Comparison of ENCODE assay signal across 26 cellular contexts in genomic region chr6:17665132-17665531, GRCh38. TPM values are rescaled to one million over a fixed set of nuclear protein-coding genes. Genes with fewer than 3 reads are reported as not detected.
DNase-seq lines count a peak whose midpoint lies in the region; ATAC-seq and TF ChIP-seq lines count a peak whose summit lies in the region.
"Had no signal": no experiment of that assay in that cellular context is flagged by ENCODE, and none has a peak within 500 bp of the region (broad histone marks: within the 10 kb centered on the region; RNA-seq: fewer than 3 reads in every experiment).

No MANE protein-coding gene starts in this region.

- peaks cover 89% of the 10 kb centered on the region for H3K36me3 Mint-ChIP-seq in CD4-positive, alpha-beta T cell (ENCODE audit: low read depth)
- H3K36me3 Mint-ChIP-seq in T-helper 17 cell (ENCODE audit: low read depth) (peaks cover 6% of the 10 kb centered on the region), immature natural killer cell (peaks cover 26 to 45% (median 26%) of the 10 kb centered on the region in 3 donors), chondrocyte (ENCODE audit: low read depth) (peaks cover 32% of the 10 kb centered on the region)

- peaks cover 32% of the 10 kb centered on the region for H3K4me1 Mint-ChIP-seq in CD4-positive, alpha-beta T cell (ENCODE audit: low read depth)
- H3K4me1 Mint-ChIP-seq in T-helper 17 cell (peaks cover 21% of the 10 kb centered on the region), immature natural killer cell (peaks cover 39 to 59% of the 10 kb centered on the region in 2 donors), chondrocyte (ENCODE audit: low read depth) (no peaks in the 10 kb centered on the region)
- H3K4me1 Mint-ChIP-seq: GM23338 had no signal

- no peaks in the 10 kb centered on the region for H3K9me3 ChIP-seq in CD4-positive, alpha-beta T cell (ENCODE audit: control insufficient read depth, low read length)
- H3K9me3 ChIP-seq in T-helper 17 cell (ENCODE audit: control insufficient read depth, low read length, poor library complexity, severe bottlenecking), result no peaks in the 10 kb centered on the region
- H3K9me3 ChIP-seq: colonic mucosa, mucosa of descending colon, pancreas, SK-N-SH, suprapubic skin, upper lobe of left lung had no signal

- H3K27me3 ChIP-seq in CD4-positive, alpha-beta T cell (ENCODE audit: control insufficient read depth, insufficient read depth, low read length), result no peaks in the 10 kb centered on the region
- H3K27me3 ChIP-seq: colonic mucosa, pancreas, suprapubic skin, upper lobe of left lung had no signal

- peak overlapping the region; percentile 7 for H3K4me3 Mint-ChIP-seq in CD4-positive, alpha-beta T cell
- no peak overlapping the region for H3K4me3 Mint-ChIP-seq in T-helper 17 cell
- peak overlapping the region; percentile 58 to 80 (median 79) for H3K4me3 Mint-ChIP-seq in immature natural killer cell
- no peak overlapping the region for H3K4me3 Mint-ChIP-seq in chondrocyte (ENCODE audit: unreplicated experiment)
- H3K4me3 Mint-ChIP-seq: GM23338 had no signal

- CTCF ChIA-PET in CD4-positive, alpha-beta T cell (lab: Charles Lee), result no interaction called here

- peak; percentile 15 for DNase-seq in NCI-H82 (lab: John Stamatoyannopoulos, UW)
- no peak for DNase-seq in NCI-H82 treated with DMSO at 0.1 percent for 48 hours (lab: John Stamatoyannopoulos, UW; ENCODE audit: unreplicated experiment)
- DNase-seq in CD4-positive, alpha-beta T cell, result no peak
- DNase-seq in T-helper 17 cell, result no peak
- no peak for DNase-seq in immature natural killer cell
- DNase-seq in stimulated activated CD4-positive, alpha-beta T cell treated with anti-CD3 and anti-CD28 coated beads, Interleukin-4, amount 100 ng/mL, for 1 hour, result no peak
- no peak for DNase-seq in chondrocyte (ENCODE audit: low spot score)
- DNase-seq in nucleus accumbens (lab: John Stamatoyannopoulos, UW), result no peak
- DNase-seq: activated CD4-positive, CD25-positive, alpha-beta regulatory T cell treated with anti-CD3 and anti-CD28 coated beads, Interleukin-2, amount 50 U/mL, for 72 hours; activated T-cell treated with anti-CD3 and anti-CD28 coated beads, Interleukin-2, amount 50 U/mL, for 4 hours; colonic mucosa; effector CD8-positive, alpha-beta T cell; left colon; mucosa of descending colon; NCI-H2107; NCI-H446 treated with DMSO at 0.1 percent for 48 hours; NK-92 treated with Interleukin-12 subunit alpha and Interleukin-12 subunit beta, amount 100 ng/mL, for 24 hours; pancreas; PC-3; retina; SK-N-SH; stimulated activated naive CD4-positive, alpha-beta T cell; upper lobe of left lung had no signal

- POLR2A ChIA-PET in CD4-positive, alpha-beta T cell (lab: Charles Lee), result interaction anchor here (0.7 kb wide), 1 partner anchor 42 kb away, joined by 3 read pairs; the partner anchor contains the start of gene NUP153

- ATAC-seq in CD4-positive, alpha-beta T cell (ENCODE audit: poor library complexity), result no peak
- peak; percentile 49 for ATAC-seq in T-helper 17 cell
- ATAC-seq: GM23338, left colon, mucosa of descending colon, pancreas, PC-3 had no signal

- no peaks in the 10 kb centered on the region for H3K27me3 Mint-ChIP-seq in CD4-positive, alpha-beta T cell
- H3K27me3 Mint-ChIP-seq in T-helper 17 cell (no peaks in the 10 kb centered on the region), immature natural killer cell (ENCODE audit: low read depth in 3 of 3) (peaks cover 6 to 7% (median 7%) of the 10 kb centered on the region in 3 donors), chondrocyte (ENCODE audit: low read depth) (no peaks in the 10 kb centered on the region)

- no peak overlapping the region for H3K27ac ChIP-seq in CD4-positive, alpha-beta T cell (ENCODE audit: low read depth, low read length)
- H3K27ac ChIP-seq: C4-2B, colonic mucosa, pancreas, suprapubic skin, upper lobe of left lung had no signal

- no peaks in the 10 kb centered on the region for H3K9me3 Mint-ChIP-seq in CD4-positive, alpha-beta T cell
- H3K9me3 Mint-ChIP-seq in immature natural killer cell, result no peaks in the 10 kb centered on the region
- no peaks in the 10 kb centered on the region for H3K9me3 Mint-ChIP-seq in chondrocyte (ENCODE audit: low read depth)
- H3K9me3 Mint-ChIP-seq: activated T-cell treated with anti-CD3 and anti-CD28 coated beads, Interleukin-2, amount 50 U/mL, for 4 hours; GM23338 had no signal

- peak overlapping the region; percentile 73 for H3K27ac Mint-ChIP-seq in CD4-positive, alpha-beta T cell
- H3K27ac Mint-ChIP-seq in T-helper 17 cell (peak overlapping the region; percentile 91), immature natural killer cell (peak overlapping the region; percentile 67 to 92 (median 88)), chondrocyte (ENCODE audit: unreplicated experiment) (no peak overlapping the region)
- H3K27ac Mint-ChIP-seq: GM23338 had no signal

- intact Hi-C loops in CD4-positive, alpha-beta T cell (cut with DNase I, micrococcal nuclease), result loop anchor here (5.0 kb wide), 2 partner anchors 37 to 42 kb away; partner anchors contain the start of gene NUP153 (in 1 of the 2)

- no peak for TF ChIP-seq CTCF in CD4-positive, alpha-beta T cell (IDR thresholded peaks at IDR 0.05)
- no peak for TF ChIP-seq CTCF in chondrocyte (IDR thresholded peaks at IDR 0.05)

RNA-seq across cellular contexts. Expression of gene NUP153, which starts 41.6 kb away (rescaled TPM):
- total RNA-seq in CD4-positive, alpha-beta T cell, result 10 to 100 TPM; 58.3 to 61.0 TPM
- total RNA-seq in T-helper 17 cell, result 10 to 100 TPM; 63.3 to 66.3 TPM
- 1 to 10 TPM; 2.0 to 7.0 (median 2.6) TPM for polyA plus RNA-seq in immature natural killer cell
- total RNA-seq in chondrocyte, result 23.9 to 30.5 TPM (median 24.3 TPM) in 3 replicates

Comparison
In these comparisons a context has a peak if more than half of its experiments do, and no peak if none do; other contexts are left out.
1. H3K4me3 Mint-ChIP-seq: peak in CD4-positive, alpha-beta T cell (single experiment) and immature natural killer cell (5 of 5); none in T-helper 17 cell (single experiment) and chondrocyte (single experiment).